ENCODE assay signal across 1 cellular context in the genomic region with DNA sequence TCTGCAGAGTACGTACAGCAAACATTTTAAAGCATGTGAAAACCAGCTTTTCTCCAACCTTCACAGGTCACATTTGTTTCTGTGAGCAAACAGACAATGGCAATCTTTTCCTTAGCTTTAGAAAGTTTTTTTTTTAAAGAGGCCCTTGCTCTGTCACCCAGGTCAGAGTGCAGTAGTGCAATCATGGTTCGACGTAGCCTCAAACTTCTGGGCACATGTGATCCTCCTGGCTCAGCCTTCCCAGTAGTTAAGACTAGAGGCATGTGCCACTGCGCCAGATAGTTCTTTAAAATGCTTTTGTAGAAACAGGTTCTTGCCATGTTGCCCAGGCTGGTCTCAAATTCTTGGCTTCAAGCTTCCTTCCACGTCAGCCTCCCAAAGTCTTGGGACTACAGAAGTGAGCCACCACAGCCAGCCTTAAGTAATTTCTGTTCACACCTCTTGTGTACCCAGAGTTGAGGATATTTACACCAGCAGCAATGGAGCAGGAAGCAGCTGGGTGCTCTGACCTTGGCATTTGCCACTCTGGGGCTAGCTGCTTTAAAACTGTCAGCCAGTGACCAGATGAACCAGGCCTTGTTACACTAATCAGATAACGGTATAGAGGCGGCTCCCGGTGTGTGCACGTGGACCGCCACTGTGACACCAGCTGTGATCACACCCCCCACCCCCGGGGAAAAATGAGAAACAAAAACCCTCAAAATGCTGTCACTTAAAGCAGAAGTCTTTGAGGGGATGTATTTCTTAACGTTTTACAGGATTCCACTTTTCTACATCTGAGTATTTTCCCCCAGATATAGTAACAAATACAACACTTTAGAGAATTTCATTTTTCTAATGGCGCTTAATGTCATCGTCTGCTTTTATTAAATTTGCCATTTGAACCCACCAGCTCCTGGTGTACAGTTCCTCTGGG.
TF ChIP-seq lines count a peak whose summit lies in the region.

No MANE protein-coding gene starts in this region.

TF ChIP-seq in HepG2, 621 proteins besides CTCF, POLR2A, EP300 and RAD21 (continued from another document and continues in another):
- TF ChIP-seq, protein P1, sequence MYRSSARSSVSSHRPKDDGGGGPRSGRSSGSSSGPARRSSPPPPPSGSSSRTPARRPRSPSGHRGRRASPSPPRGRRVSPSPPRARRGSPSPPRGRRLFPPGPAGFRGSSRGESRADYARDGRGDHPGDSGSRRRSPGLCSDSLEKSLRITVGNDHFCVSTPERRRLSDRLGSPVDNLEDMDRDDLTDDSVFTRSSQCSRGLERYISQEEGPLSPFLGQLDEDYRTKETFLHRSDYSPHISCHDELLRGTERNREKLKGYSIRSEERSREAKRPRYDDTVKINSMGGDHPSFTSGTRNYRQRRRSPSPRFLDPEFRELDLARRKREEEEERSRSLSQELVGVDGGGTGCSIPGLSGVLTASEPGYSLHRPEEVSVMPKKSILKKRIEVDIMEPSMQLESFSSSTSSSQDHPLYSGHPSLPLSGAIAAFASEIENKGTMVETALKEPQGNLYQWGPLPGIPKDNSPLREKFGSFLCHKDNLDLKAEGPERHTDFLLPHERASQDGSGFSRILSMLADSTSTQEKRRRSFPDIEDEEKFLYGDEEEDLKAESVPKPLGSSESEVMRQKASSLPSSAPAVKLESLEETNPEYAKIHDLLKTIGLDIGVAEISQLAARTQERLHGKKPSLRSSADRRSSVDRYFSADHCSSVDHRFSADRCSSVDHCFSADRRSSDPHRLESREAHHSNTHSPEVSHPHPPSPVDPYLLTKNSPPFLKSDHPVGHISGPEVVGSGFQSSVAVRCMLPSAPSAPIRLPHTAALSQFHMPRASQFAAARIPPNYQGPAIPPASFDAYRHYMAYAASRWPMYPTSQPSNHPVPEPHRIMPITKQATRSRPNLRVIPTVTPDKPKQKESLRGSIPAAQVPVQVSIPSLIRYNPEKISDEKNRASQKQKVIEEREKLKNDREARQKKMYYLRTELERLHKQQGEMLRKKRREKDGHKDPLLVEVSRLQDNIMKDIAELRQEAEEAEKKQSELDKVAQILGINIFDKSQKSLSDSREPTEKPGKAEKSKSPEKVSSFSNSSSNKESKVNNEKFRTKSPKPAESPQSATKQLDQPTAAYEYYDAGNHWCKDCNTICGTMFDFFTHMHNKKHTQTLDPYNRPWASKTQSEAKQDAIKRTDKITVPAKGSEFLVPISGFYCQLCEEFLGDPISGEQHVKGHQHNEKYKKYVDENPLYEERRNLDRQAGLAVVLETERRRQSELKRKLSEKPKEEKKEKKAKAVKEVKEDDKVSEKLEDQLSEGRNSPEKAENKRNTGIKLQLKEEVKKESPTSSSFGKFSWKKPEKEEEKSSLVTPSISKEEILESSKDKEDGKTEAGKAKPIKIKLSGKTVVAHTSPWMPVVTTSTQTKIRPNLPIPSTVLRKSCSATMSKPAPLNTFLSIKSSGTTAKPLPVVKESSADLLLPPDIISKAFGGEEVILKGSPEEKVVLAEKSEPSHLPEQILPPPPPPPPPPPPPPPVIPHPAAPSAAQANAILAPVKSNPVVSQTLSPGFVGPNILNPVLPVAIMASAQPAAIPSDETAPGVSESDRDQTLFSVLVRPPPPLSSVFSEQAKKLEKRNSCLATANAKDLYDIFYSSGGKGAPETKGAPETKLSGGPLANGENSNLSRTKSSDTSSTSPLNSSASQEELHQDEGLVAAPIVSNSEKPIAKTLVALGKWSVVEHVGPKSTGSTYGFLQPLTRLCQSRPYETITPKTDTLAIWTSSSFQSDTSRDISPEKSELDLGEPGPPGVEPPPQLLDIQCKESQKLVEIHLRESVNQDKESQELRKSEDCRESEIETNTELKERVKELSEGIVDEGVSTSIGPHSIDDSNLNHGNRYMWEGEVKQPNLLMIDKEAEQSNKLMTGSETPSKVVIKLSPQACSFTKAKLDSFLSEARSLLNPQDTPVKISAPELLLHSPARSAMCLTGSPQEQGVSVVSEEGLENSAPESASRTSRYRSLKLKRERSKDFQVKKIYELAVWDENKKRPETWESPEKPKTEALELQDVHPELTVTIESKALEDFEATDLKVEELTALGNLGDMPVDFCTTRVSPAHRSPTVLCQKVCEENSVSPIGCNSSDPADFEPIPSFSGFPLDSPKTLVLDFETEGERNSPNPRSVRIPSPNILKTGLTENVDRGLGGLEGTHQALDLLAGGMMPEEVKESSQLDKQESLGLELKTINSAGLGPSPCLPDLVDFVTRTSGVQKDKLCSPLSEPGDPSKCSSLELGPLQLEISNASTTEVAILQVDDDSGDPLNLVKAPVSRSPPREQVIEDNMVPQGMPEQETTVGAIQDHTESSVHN (CRISPR knock-in tag; IDR thresholded peaks at IDR 0.05) = no peak
- TF ChIP-seq KLF6 (CRISPR knock-in tag; IDR thresholded peaks at IDR 0.05) (no peak), HNRNPLL (IDR thresholded peaks at IDR 0.05; ENCODE audit: low read depth, low read length, poor library complexity, severe bottlenecking) (no peak), ZNF792 (CRISPR knock-in tag; IDR thresholded peaks at IDR 0.05) (no peak; the same call in 1 of the 2 replicates), HES4 (CRISPR knock-in tag; IDR thresholded peaks at IDR 0.05; ENCODE audit: borderline replicate concordance) (no peak), SKI (IDR thresholded peaks at IDR 0.05; ENCODE audit: partially characterized antibody) (no peak), ZBTB8A (CRISPR knock-in tag; IDR thresholded peaks at IDR 0.05; ENCODE audit: borderline replicate concordance, low read depth) (no peak), NFIB (CRISPR knock-in tag; IDR thresholded peaks at IDR 0.05; ENCODE audit: borderline replicate concordance) (no peak), ZNF205 (CRISPR knock-in tag; IDR thresholded peaks at IDR 0.05) (0 out of 2 replicates have a peak, but pooled peaks have one; percentile 26), FOSL1 (CRISPR knock-in tag; IDR thresholded peaks at IDR 0.05; ENCODE audit: borderline replicate concordance) (no peak), HNRNPL (IDR thresholded peaks at IDR 0.05; ENCODE audit: low read depth, low read length) (peak; percentile 47; the same call in 1 of the 2 replicates), ZNF484 (CRISPR knock-in tag; IDR thresholded peaks at IDR 0.05; ENCODE audit: borderline replicate concordance, low read depth) (no peak), SMARCC2 (IDR thresholded peaks at IDR 0.05) (no peak), IRF2 (CRISPR knock-in tag; IDR thresholded peaks at IDR 0.05) (peak; percentile 47; the same call in 1 of the 2 replicates), KDM2A (CRISPR knock-in tag; IDR thresholded peaks at IDR 0.05; ENCODE audit: borderline replicate concordance, low read depth) (no peak), PBX2 (CRISPR knock-in tag; IDR thresholded peaks at IDR 0.05) (0 out of 2 replicates have a peak, but pooled peaks have one; percentile 15), MIER2 (CRISPR knock-in tag; IDR thresholded peaks at IDR 0.05) (no peak), SP1 (IDR thresholded peaks at IDR 0.05) (no peak), SP1 (CRISPR knock-in tag; IDR thresholded peaks at IDR 0.05) (no peak), PAWR (CRISPR knock-in tag; IDR thresholded peaks at IDR 0.05; ENCODE audit: borderline replicate concordance) (no peak), ZNF441 (CRISPR knock-in tag; IDR thresholded peaks at IDR 0.05; ENCODE audit: borderline replicate concordance) (no peak; the same call in 1 of the 2 replicates), RELA (CRISPR knock-in tag; IDR thresholded peaks at IDR 0.05) (0 out of 2 replicates have a peak, but pooled peaks have one; percentile 38), ZNF512 (CRISPR knock-in tag; IDR thresholded peaks at IDR 0.05) (no peak), FLYWCH1 (CRISPR knock-in tag; IDR thresholded peaks at IDR 0.05) (no peak), ZNF749 (CRISPR knock-in tag; IDR thresholded peaks at IDR 0.05; ENCODE audit: borderline replicate concordance) (no peak), SATB2 (CRISPR knock-in tag; IDR thresholded peaks at IDR 0.05) (no peak), CCDC6 (CRISPR knock-in tag; IDR thresholded peaks at IDR 0.05) (no peak)
- TF ChIP-seq, protein P2, sequence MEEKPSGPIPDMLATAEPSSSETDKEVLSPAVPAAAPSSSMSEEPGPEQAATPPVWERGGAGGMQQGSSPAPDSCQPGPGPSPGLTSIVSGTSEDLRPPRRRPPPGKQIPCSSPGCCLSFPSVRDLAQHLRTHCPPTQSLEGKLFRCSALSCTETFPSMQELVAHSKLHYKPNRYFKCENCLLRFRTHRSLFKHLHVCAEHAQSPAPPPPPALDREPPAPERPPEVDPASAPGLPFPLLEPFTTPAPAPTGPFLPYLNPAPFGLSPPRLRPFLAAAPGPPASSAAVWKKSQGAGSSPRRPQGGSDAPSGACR (CRISPR knock-in tag; IDR thresholded peaks at IDR 0.05) = no peak
- TF ChIP-seq, protein P3, sequence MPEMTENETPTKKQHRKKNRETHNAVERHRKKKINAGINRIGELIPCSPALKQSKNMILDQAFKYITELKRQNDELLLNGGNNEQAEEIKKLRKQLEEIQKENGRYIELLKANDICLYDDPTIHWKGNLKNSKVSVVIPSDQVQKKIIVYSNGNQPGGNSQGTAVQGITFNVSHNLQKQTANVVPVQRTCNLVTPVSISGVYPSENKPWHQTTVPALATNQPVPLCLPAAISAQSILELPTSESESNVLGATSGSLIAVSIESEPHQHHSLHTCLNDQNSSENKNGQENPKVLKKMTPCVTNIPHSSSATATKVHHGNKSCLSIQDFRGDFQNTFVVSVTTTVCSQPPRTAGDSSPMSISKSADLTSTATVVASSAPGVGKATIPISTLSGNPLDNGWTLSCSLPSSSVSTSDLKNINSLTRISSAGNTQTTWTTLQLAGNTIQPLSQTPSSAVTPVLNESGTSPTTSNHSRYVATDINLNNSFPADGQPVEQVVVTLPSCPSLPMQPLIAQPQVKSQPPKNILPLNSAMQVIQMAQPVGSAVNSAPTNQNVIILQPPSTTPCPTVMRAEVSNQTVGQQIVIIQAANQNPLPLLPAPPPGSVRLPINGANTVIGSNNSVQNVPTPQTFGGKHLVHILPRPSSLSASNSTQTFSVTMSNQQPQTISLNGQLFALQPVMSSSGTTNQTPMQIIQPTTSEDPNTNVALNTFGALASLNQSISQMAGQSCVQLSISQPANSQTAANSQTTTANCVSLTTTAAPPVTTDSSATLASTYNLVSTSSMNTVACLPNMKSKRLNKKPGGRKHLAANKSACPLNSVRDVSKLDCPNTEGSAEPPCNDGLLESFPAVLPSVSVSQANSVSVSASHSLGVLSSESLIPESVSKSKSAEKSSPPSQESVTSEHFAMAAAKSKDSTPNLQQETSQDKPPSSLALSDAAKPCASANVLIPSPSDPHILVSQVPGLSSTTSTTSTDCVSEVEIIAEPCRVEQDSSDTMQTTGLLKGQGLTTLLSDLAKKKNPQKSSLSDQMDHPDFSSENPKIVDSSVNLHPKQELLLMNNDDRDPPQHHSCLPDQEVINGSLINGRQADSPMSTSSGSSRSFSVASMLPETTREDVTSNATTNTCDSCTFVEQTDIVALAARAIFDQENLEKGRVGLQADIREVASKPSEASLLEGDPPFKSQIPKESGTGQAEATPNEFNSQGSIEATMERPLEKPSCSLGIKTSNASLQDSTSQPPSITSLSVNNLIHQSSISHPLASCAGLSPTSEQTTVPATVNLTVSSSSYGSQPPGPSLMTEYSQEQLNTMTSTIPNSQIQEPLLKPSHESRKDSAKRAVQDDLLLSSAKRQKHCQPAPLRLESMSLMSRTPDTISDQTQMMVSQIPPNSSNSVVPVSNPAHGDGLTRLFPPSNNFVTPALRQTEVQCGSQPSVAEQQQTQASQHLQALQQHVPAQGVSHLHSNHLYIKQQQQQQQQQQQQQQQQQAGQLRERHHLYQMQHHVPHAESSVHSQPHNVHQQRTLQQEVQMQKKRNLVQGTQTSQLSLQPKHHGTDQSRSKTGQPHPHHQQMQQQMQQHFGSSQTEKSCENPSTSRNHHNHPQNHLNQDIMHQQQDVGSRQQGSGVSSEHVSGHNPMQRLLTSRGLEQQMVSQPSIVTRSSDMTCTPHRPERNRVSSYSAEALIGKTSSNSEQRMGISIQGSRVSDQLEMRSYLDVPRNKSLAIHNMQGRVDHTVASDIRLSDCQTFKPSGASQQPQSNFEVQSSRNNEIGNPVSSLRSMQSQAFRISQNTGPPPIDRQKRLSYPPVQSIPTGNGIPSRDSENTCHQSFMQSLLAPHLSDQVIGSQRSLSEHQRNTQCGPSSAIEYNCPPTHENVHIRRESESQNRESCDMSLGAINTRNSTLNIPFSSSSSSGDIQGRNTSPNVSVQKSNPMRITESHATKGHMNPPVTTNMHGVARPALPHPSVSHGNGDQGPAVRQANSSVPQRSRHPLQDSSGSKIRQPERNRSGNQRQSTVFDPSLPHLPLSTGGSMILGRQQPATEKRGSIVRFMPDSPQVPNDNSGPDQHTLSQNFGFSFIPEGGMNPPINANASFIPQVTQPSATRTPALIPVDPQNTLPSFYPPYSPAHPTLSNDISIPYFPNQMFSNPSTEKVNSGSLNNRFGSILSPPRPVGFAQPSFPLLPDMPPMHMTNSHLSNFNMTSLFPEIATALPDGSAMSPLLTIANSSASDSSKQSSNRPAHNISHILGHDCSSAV (CRISPR knock-in tag; IDR thresholded peaks at IDR 0.05; ENCODE audit: borderline replicate concordance) = 0 out of 2 replicates have a peak, but pooled peaks have one; percentile 41
- TF ChIP-seq, protein P4, sequence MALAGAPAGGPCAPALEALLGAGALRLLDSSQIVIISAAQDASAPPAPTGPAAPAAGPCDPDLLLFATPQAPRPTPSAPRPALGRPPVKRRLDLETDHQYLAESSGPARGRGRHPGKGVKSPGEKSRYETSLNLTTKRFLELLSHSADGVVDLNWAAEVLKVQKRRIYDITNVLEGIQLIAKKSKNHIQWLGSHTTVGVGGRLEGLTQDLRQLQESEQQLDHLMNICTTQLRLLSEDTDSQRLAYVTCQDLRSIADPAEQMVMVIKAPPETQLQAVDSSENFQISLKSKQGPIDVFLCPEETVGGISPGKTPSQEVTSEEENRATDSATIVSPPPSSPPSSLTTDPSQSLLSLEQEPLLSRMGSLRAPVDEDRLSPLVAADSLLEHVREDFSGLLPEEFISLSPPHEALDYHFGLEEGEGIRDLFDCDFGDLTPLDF (CRISPR knock-in tag; IDR thresholded peaks at IDR 0.05) = no peak; the same call in 1 of the 2 replicates
